16 cellular contexts compared by ENCODE assay signal in the genomic region with DNA sequence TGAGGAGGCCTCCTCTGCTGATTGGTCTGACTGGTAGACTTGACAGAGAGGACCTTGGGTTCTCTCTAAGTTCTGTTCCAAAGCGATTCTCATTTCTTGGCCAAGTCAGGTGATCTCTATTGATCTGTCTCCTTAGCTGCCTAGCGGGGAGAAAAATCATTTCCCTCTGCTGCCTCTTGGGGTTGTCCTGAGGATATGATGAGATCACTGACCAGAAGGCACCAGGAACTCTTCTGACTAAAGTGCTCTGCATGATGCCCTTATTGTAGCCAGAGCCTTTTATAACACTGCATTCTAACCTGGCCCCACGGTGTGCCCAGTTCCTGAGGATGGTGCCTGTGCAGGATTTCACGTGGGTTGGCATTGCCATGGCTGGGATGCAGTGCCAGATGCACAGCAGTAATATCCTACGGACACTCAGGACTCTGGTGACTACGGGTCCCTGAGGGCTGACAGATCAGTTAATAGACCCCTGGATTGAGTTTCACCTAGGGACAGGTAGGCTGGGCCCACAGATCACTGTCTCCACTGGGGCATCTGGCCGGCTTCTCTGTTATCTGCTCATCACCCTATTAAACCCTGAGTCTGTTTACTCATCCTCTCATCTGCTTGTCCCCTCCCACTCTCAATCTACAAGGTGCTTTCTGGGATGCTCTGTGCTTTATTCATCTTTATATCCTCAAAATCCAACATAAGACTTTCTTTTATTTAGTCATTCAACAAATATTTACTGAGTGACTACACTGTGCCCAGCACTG. TPM values are rescaled to one million over a fixed set of nuclear protein-coding genes. Genes with fewer than 3 reads are reported as not detected.
DNase-seq lines count a peak whose midpoint lies in the region; ATAC-seq and TF ChIP-seq lines count a peak whose summit lies in the region.
"Had no signal": no experiment of that assay in that cellular context is flagged by ENCODE, and none has a peak within 500 bp of the region (broad histone marks: within the 10 kb centered on the region; RNA-seq: fewer than 3 reads in every experiment).

No MANE protein-coding gene starts in this region.

- H3K4me1 Mint-ChIP-seq in type B pancreatic cell (ENCODE audit: unreplicated experiment), result peaks cover 35% of the 10 kb centered on the region
- peaks cover 23% of the 10 kb centered on the region for H3K4me1 Mint-ChIP-seq in activated CD8-positive, alpha-beta T cell treated with anti-CD3 and anti-CD28 coated beads, Interleukin-2, amount 10 ng/mL, durations not matched to agents 7 days and 5 days (ENCODE audit: low read depth)

- intact Hi-C loops in left cardiac atrium (cut with DNase I), result loop anchor here (5.0 to 10.0 kb wide), 2 partner anchors 83 to 85 kb away; no protein-coding TSS in a partner anchor
- intact Hi-C loops in Right ventricle myocardium superior (cut with DNase I), result loop anchor here (5.0 to 10.0 kb wide), 2 partner anchors 55 to 83 kb away; no protein-coding TSS in a partner anchor

- peaks cover 3% of the 10 kb centered on the region for H3K36me3 Mint-ChIP-seq in type B pancreatic cell
- H3K36me3 Mint-ChIP-seq in activated CD8-positive, alpha-beta T cell treated with anti-CD3 and anti-CD28 coated beads, Interleukin-2, amount 10 ng/mL, durations not matched to agents 7 days and 5 days (ENCODE audit: low read depth), result peaks cover under 1% of the 10 kb centered on the region
- H3K36me3 Mint-ChIP-seq: mesothelial cell of epicardium, T-cell had no signal

- CTCF ChIA-PET in activated CD8-positive, alpha-beta T cell treated with anti-CD3 and anti-CD28 coated beads, Interleukin-2, amount 10 ng/mL, durations not matched to agents 7 days and 5 days (lab: Charles Lee), result no interaction called here

- H3K4me3 Mint-ChIP-seq in type B pancreatic cell, result no peak overlapping the region
- no peak overlapping the region for H3K4me3 Mint-ChIP-seq in activated CD8-positive, alpha-beta T cell treated with anti-CD3 and anti-CD28 coated beads, Interleukin-2, amount 10 ng/mL, durations not matched to agents 7 days and 5 days
- H3K4me3 Mint-ChIP-seq: central memory CD8-positive, alpha-beta T cell; mesothelial cell of epicardium; T-cell had no signal

- H3K27ac Mint-ChIP-seq in type B pancreatic cell, result no peak overlapping the region
- no peak overlapping the region for H3K27ac Mint-ChIP-seq in activated CD8-positive, alpha-beta T cell treated with anti-CD3 and anti-CD28 coated beads, Interleukin-2, amount 10 ng/mL, durations not matched to agents 7 days and 5 days
- H3K27ac Mint-ChIP-seq: mesothelial cell of epicardium, T-cell had no signal

- POLR2A ChIA-PET in activated CD8-positive, alpha-beta T cell treated with anti-CD3 and anti-CD28 coated beads, Interleukin-2, amount 10 ng/mL, durations not matched to agents 7 days and 5 days (lab: Charles Lee), result interaction anchor here (0.6 kb wide), 1 partner anchor 83 kb away, joined by 3 read pairs; no protein-coding TSS in a partner anchor

- TF ChIP-seq CTCF in cardiac fibroblast (IDR thresholded peaks at IDR 0.05; ENCODE audit: low read depth, low read length), result peak; percentile 14
- TF ChIP-seq CTCF in type B pancreatic cell (conservative IDR thresholded peaks at IDR 0.05), result peak; percentile 29

- no peak overlapping the region for H3K4me3 ChIP-seq in cardiac fibroblast (replicated peaks in 1 of 2; ENCODE audit: low read depth in 2 of 2, low read length in 2 of 2)
- H3K4me3 ChIP-seq: BLaER1 treated with 17β-estradiol and CSF1 and Interleukin-3, amounts not matched to agents 10 nM and 100 nM; esophagus squamous epithelium had no signal

- peak; percentile 10 for DNase-seq in left cardiac atrium
- DNase-seq in Right ventricle myocardium superior, result no peak
- peak; percentile 31 for DNase-seq in MV-4-11 (lab: John Stamatoyannopoulos, UW)
- no peak for DNase-seq in cardiac fibroblast (ENCODE audit: low read depth in 2 of 2)
- DNase-seq in type B pancreatic cell (ENCODE audit: extremely low spot score, unreplicated experiment), result no peak
- no peak for DNase-seq in activated CD8-positive, alpha-beta T cell treated with anti-CD3 and anti-CD28 coated beads, Interleukin-2, amount 10 ng/mL, durations not matched to agents 7 days and 5 days
- DNase-seq in RPMI8226, result no peak
- DNase-seq: activated CD4-positive, alpha-beta T cell treated with anti-CD3 and anti-CD28 coated beads, Interleukin-2, amount 50 U/mL, for 4 hours; esophagus squamous epithelium; NCI-H1092; stimulated activated CD4-positive, alpha-beta T cell treated with anti-CD3 and anti-CD28 coated beads, Interleukin-2, amount 100 ng/mL, for 24 hours; T-cell had no signal

- ATAC-seq in left cardiac atrium (no peak), Right ventricle myocardium superior (ENCODE audit: poor library complexity) (no peak), HG03521 (IDR thresholded peaks at IDR 0.05; ENCODE audit: unreplicated experiment) (no peak)
- ATAC-seq in activated CD8-positive, alpha-beta T cell treated with anti-CD3 and anti-CD28 coated beads, Interleukin-2, amount 10 ng/mL, durations not matched to agents 7 days and 5 days, result no peak
- ATAC-seq: T-cell had no signal

- peaks cover 40% of the 10 kb centered on the region for H3K27me3 Mint-ChIP-seq in type B pancreatic cell
- H3K27me3 Mint-ChIP-seq in activated CD8-positive, alpha-beta T cell treated with anti-CD3 and anti-CD28 coated beads, Interleukin-2, amount 10 ng/mL, durations not matched to agents 7 days and 5 days (ENCODE audit: low read depth), result peaks cover 42% of the 10 kb centered on the region

- H3K9me3 Mint-ChIP-seq in type B pancreatic cell, result no peaks in the 10 kb centered on the region
- H3K9me3 Mint-ChIP-seq in activated CD8-positive, alpha-beta T cell treated with anti-CD3 and anti-CD28 coated beads, Interleukin-2, amount 10 ng/mL, durations not matched to agents 7 days and 5 days (ENCODE audit: insufficient read depth), result no peaks in the 10 kb centered on the region
- H3K9me3 Mint-ChIP-seq: central memory CD8-positive, alpha-beta T cell; T-cell had no signal

RNA-seq across cellular contexts. Expression of a gene that starts 3.9 kb away (rescaled TPM):
- 100 to 1,000 TPM; 120 to 149 TPM for total RNA-seq in left cardiac atrium
- total RNA-seq in Right ventricle myocardium superior, result 91.1 TPM
- total RNA-seq in type B pancreatic cell (ENCODE audit: low replicate concordance), result 12.4 and 43.1 TPM in 2 replicates
- total RNA-seq in activated CD8-positive, alpha-beta T cell treated with anti-CD3 and anti-CD28 coated beads, Interleukin-2, amount 10 ng/mL, durations not matched to agents 7 days and 5 days, result 10 to 100 TPM; 58.6 to 61.7 TPM

Comparison
In these comparisons a context has a peak if more than half of its experiments do, and no peak if none do; other contexts are left out.
1. DNase-seq: peak in left cardiac atrium (single experiment) and MV-4-11 (single experiment); none in Right ventricle myocardium superior (single experiment), cardiac fibroblast (0 of 2), type B pancreatic cell (single experiment), activated CD8-positive, alpha-beta T cell treated with anti-CD3 and anti-CD28 coated beads, Interleukin-2, amount 10 ng/mL, durations not matched to agents 7 days and 5 days (single experiment) and RPMI8226 (single experiment).